10 cellular contexts compared by ENCODE assay signal in the genomic region with DNA sequence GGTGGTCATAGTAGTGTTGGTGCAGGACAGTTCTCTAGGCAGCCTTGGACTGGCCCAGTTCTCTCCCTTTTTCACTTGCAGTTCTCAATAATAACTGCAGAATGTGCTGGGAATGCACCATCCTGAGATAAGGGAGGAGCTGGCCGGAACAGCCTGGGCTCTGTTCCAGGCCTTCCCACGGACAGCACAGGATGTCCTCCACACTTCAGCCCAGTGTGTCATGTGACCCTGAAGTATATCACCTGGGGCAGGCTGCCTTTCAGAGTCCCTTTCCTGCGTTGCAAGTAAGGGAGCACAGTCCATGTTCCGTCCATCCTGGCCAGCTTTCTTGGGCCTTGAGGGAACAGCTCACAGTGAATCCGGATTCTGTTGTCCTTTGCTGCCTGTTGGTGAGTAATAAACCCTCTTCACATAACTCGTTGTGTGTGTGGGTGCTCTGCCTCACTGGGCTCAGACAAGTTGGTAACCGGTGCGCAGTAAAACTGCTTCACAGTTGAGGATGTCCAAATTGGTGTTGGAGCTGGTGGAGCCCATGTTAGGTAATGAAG. TPM values are rescaled to one million over a fixed set of nuclear protein-coding genes. Genes with fewer than 3 reads are reported as not detected.
DNase-seq lines count a peak whose midpoint lies in the region; ATAC-seq and TF ChIP-seq lines count a peak whose summit lies in the region.
"Had no signal": no experiment of that assay in that cellular context is flagged by ENCODE, and none has a peak within 500 bp of the region (broad histone marks: within the 10 kb centered on the region; RNA-seq: fewer than 3 reads in every experiment).

No MANE protein-coding gene starts in this region.

- no peak overlapping the region for H3K4me3 ChIP-seq in astrocyte of the spinal cord (ENCODE audit: low read depth, low read length)

- in situ Hi-C loops in astrocyte of the spinal cord (cut with HindIII; ENCODE audit: low sequenced_read_pairs) = no loop called here

- H3K27me3 Mint-ChIP-seq in activated naive CD4-positive, alpha-beta T cell treated with anti-CD3 and anti-CD28 coated beads, Interleukin-2, amount 50 U/mL, for 24 hours = no peaks in the 10 kb centered on the region

- TF ChIP-seq CTCF in astrocyte of the spinal cord (IDR thresholded peaks at IDR 0.05; ENCODE audit: low read depth, low read length) (no peak), GM10248 (IDR thresholded peaks at IDR 0.05; ENCODE audit: control extremely low read depth, extremely low read depth, low read depth, missing control alignments) (no peak)

- CTCF ChIA-PET in GM10248 (lab: Yijun Ruan, JAX) = no interaction called here

- DNase-seq in activated naive CD4-positive, alpha-beta T cell treated with Interleukin-2 at 50 U/mL for 16 hours = no peak
- peak; percentile 58 for DNase-seq in astrocyte of the spinal cord (ENCODE audit: low read depth, low spot score)
- peak; percentile 82 for DNase-seq in iris pigment epithelial cell (ENCODE audit: low read depth)
- DNase-seq in ureter (ENCODE audit: low spot score) = peak; percentile 54
- no peak for DNase-seq in NCI-H1092 (lab: John Stamatoyannopoulos, UW)
- no peak for DNase-seq in GM10248 (ENCODE audit: extremely low spot score)

- H3K9me3 Mint-ChIP-seq in activated naive CD4-positive, alpha-beta T cell treated with anti-CD3 and anti-CD28 coated beads, Interleukin-2, amount 50 U/mL, for 24 hours = peaks cover 4% of the 10 kb centered on the region
- H3K9me3 Mint-ChIP-seq: mesothelial cell of epicardium had no signal

- H3K36me3 Mint-ChIP-seq in activated naive CD4-positive, alpha-beta T cell treated with anti-CD3 and anti-CD28 coated beads, Interleukin-2, amount 50 U/mL, for 24 hours = no peaks in the 10 kb centered on the region
- H3K36me3 Mint-ChIP-seq: CD4-positive, CD25-positive, alpha-beta regulatory T cell; mesothelial cell of epicardium had no signal

- H3K4me1 Mint-ChIP-seq in activated naive CD4-positive, alpha-beta T cell treated with anti-CD3 and anti-CD28 coated beads, Interleukin-2, amount 50 U/mL, for 24 hours = peaks cover 15% of the 10 kb centered on the region

- peak overlapping the region; percentile 52 for H3K27ac Mint-ChIP-seq in activated naive CD4-positive, alpha-beta T cell treated with anti-CD3 and anti-CD28 coated beads, Interleukin-2, amount 50 U/mL, for 24 hours
- H3K27ac Mint-ChIP-seq: CD4-positive, CD25-positive, alpha-beta regulatory T cell; mesothelial cell of epicardium had no signal

- ATAC-seq in GM19463 (IDR thresholded peaks at IDR 0.05; ENCODE audit: unreplicated experiment) = no peak

- no peak overlapping the region for H3K4me3 Mint-ChIP-seq in activated naive CD4-positive, alpha-beta T cell treated with anti-CD3 and anti-CD28 coated beads, Interleukin-2, amount 50 U/mL, for 24 hours
- H3K4me3 Mint-ChIP-seq: CD4-positive, CD25-positive, alpha-beta regulatory T cell; mesothelial cell of epicardium had no signal

- POLR2A ChIA-PET in GM10248 (lab: Yijun Ruan, JAX) = no interaction called here

RNA-seq across cellular contexts. Expression of gene BBS12, which starts 32.3 kb away (rescaled TPM):
- total RNA-seq in ureter = 3.0 TPM

Comparison
In these comparisons a context has a peak if more than half of its experiments do, and no peak if none do; other contexts are left out.
1. DNase-seq: peak in astrocyte of the spinal cord (single experiment), iris pigment epithelial cell (single experiment) and ureter (single experiment); none in activated naive CD4-positive, alpha-beta T cell treated with Interleukin-2 at 50 U/mL for 16 hours (single experiment), NCI-H1092 (single experiment) and GM10248 (single experiment).